9 cellular contexts compared by ENCODE assay signal in genomic region chr19:17468302-17469091, GRCh38. TPM values are rescaled to one million over a fixed set of nuclear protein-coding genes. Genes with fewer than 3 reads are reported as not detected.
DNase-seq lines count a peak whose midpoint lies in the region; ATAC-seq and TF ChIP-seq lines count a peak whose summit lies in the region.
"Had no signal": no experiment of that assay in that cellular context is flagged by ENCODE, and none has a peak within 500 bp of the region (broad histone marks: within the 10 kb centered on the region; RNA-seq: fewer than 3 reads in every experiment).

No MANE protein-coding gene starts in this region.

- peaks cover 0 to 25% (median 8%) of the 10 kb centered on the region in 4 donors for H3K4me1 ChIP-seq in Peyer's patch
- H3K4me1 ChIP-seq in esophagus (ENCODE audit: control insufficient read depth in 2 of 2, insufficient read depth in 2 of 2, low read length in 1 of 2), result peaks cover 0 to 14% of the 10 kb centered on the region in 2 donors

- ATAC-seq in natural killer cell treated with Interleukin-12 subunit alpha and Interleukin-12 subunit beta and Interleukin-15 and Interleukin-18, amount 100 ng/mL, for 72 hours, result no peak
- ATAC-seq in HG03439 (IDR thresholded peaks at IDR 0.05; ENCODE audit: unreplicated experiment), result no peak

- TF ChIP-seq POLR2A in Peyer's patch (IDR thresholded peaks at IDR 0.05), result no peak

- H3K27ac Mint-ChIP-seq in natural killer cell treated with Interleukin-12 subunit alpha and Interleukin-12 subunit beta and Interleukin-15 and Interleukin-18, amount 100 ng/mL, for 72 hours, result peak overlapping the region; percentile 38 to 73

- DNase-seq in AG20443 (ENCODE audit: low spot score) (peak; percentile 48), Peyer's patch (no peak), NCI-H2081 treated with DMSO at 0.1 percent for 48 hours (lab: John Stamatoyannopoulos, UW) (no peak), cerebellum (ENCODE audit: low spot score) (no peak), RKO (ENCODE audit: low spot score) (no peak)
- DNase-seq in natural killer cell treated with Interleukin-12 subunit alpha and Interleukin-12 subunit beta and Interleukin-15 and Interleukin-18, amount 100 ng/mL, for 72 hours (ENCODE audit: low spot score), result no peak

- peaks cover 20 to 27% of the 10 kb centered on the region in 2 donors for H3K4me1 Mint-ChIP-seq in natural killer cell treated with Interleukin-12 subunit alpha and Interleukin-12 subunit beta and Interleukin-15 and Interleukin-18, amount 100 ng/mL, for 72 hours (ENCODE audit: low read depth in 2 of 2)

- peak overlapping the region; percentile 97 for H3K4me3 Mint-ChIP-seq in natural killer cell treated with Interleukin-12 subunit alpha and Interleukin-12 subunit beta and Interleukin-15 and Interleukin-18, amount 100 ng/mL, for 72 hours

- H3K36me3 ChIP-seq in Peyer's patch (no peaks in the 10 kb centered on the region), esophagus (ENCODE audit: control insufficient read depth in 2 of 2, insufficient read depth in 2 of 2, low read length in 1 of 2) (no peaks in the 10 kb centered on the region)

- H3K9me3 Mint-ChIP-seq in natural killer cell treated with Interleukin-12 subunit alpha and Interleukin-12 subunit beta and Interleukin-15 and Interleukin-18, amount 100 ng/mL, for 72 hours, result no peaks in the 10 kb centered on the region

- H3K9me3 ChIP-seq in Peyer's patch (no peaks in the 10 kb centered on the region), esophagus (ENCODE audit: control insufficient read depth in 2 of 2, insufficient read depth in 1 of 2, low read depth in 1 of 2, low read length in 1 of 2) (no peaks in the 10 kb centered on the region)

- no peaks in the 10 kb centered on the region for H3K27me3 ChIP-seq in Peyer's patch
- no peaks in the 10 kb centered on the region for H3K27me3 ChIP-seq in esophagus (ENCODE audit: control insufficient read depth in 1 of 2, insufficient read depth in 2 of 2, low read length in 2 of 2)

- H3K36me3 Mint-ChIP-seq in natural killer cell treated with Interleukin-12 subunit alpha and Interleukin-12 subunit beta and Interleukin-15 and Interleukin-18, amount 100 ng/mL, for 72 hours, result no peaks in the 10 kb centered on the region

- no peak for TF ChIP-seq CTCF in Peyer's patch (IDR thresholded peaks at IDR 0.05)

- H3K27ac ChIP-seq in Peyer's patch (peak overlapping the region; percentile 73 to 86 (median 81)), esophagus (ENCODE audit: low read depth in 2 of 2, low read length in 1 of 2) (peak overlapping the region; percentile 90 to 97)

- WGBS in esophagus, 2 donors, result 35 to 57% methylated on average over 25 of the region's 25 CpGs

- H3K4me3 ChIP-seq in Peyer's patch (peak overlapping the region; percentile 60 to 85 (median 68)), esophagus (ENCODE audit: low read depth in 1 of 2, low read length in 2 of 2) (peak overlapping the region; percentile 39 to 58)

- H3K27me3 Mint-ChIP-seq in natural killer cell treated with Interleukin-12 subunit alpha and Interleukin-12 subunit beta and Interleukin-15 and Interleukin-18, amount 100 ng/mL, for 72 hours, result no peaks in the 10 kb centered on the region

RNA-seq across cellular contexts. Expression of gene SLC27A1, which starts 1.8 kb away (rescaled TPM):
- total RNA-seq in Peyer's patch (10 to 100 TPM in 2 of 4 donors, 1 to 10 TPM in 1, under 1 TPM in 1; 0.70 to 13.2 (median 8.3) TPM), cerebellum (23.0 TPM)
- polyA plus RNA-seq in esophagus, result 1 to 10 TPM; 5.4 to 8.7 TPM
- 1 to 10 TPM; 2.2 to 6.0 TPM for total RNA-seq in natural killer cell treated with Interleukin-12 subunit alpha and Interleukin-12 subunit beta and Interleukin-15 and Interleukin-18, amount 100 ng/mL, for 72 hours

RNA-seq across cellular contexts. Expression of gene NXNL1, which starts 7.8 kb away (rescaled TPM):
- total RNA-seq in Peyer's patch (not detected), cerebellum (not detected)
- polyA plus RNA-seq in esophagus, result not detected
- not detected for total RNA-seq in natural killer cell treated with Interleukin-12 subunit alpha and Interleukin-12 subunit beta and Interleukin-15 and Interleukin-18, amount 100 ng/mL, for 72 hours
- total RNA-seq: activated CD8-positive, alpha-beta memory T cell treated with anti-CD3 and anti-CD28 coated beads for 36 hours had no signal

RNA-seq across cellular contexts. Expression of gene TMEM221, which starts 20.0 kb away (rescaled TPM):
- total RNA-seq in Peyer's patch (not detected), cerebellum (0.45 TPM)
- under 1 TPM; 0.13 to 0.20 TPM for polyA plus RNA-seq in esophagus
- total RNA-seq in natural killer cell treated with Interleukin-12 subunit alpha and Interleukin-12 subunit beta and Interleukin-15 and Interleukin-18, amount 100 ng/mL, for 72 hours, result not detected
- total RNA-seq: activated CD8-positive, alpha-beta memory T cell treated with anti-CD3 and anti-CD28 coated beads for 36 hours had no signal

RNA-seq across cellular contexts. Expression of gene PGLS, which starts 43.0 kb away (rescaled TPM):
- total RNA-seq in Peyer's patch, result 100 to 1,000 TPM in 2 of 4 donors, 10 to 100 TPM in 2; 79.2 to 117 (median 104) TPM
- 100 to 1,000 TPM in 1 of 2 donors, 10 to 100 TPM in 1; 90.6 to 119 TPM for polyA plus RNA-seq in esophagus
- 10 to 100 TPM; 42.8 to 64.6 TPM for total RNA-seq in natural killer cell treated with Interleukin-12 subunit alpha and Interleukin-12 subunit beta and Interleukin-15 and Interleukin-18, amount 100 ng/mL, for 72 hours
- total RNA-seq in cerebellum, result 31.0 TPM

RNA-seq across cellular contexts. Expression of gene MVB12A, which starts 48.6 kb away (rescaled TPM):
- total RNA-seq in Peyer's patch, result 10 to 100 TPM; 52.2 to 68.0 (median 64.1) TPM
- 10 to 100 TPM; 64.2 to 66.8 TPM for polyA plus RNA-seq in esophagus
- total RNA-seq in natural killer cell treated with Interleukin-12 subunit alpha and Interleukin-12 subunit beta and Interleukin-15 and Interleukin-18, amount 100 ng/mL, for 72 hours, result 10 to 100 TPM; 37.0 to 45.9 TPM
- total RNA-seq in cerebellum, result 14.1 TPM
